In genomic region chr6:166351715-166352285, GRCh38 we compare ENCODE assay signal across 9 cellular contexts. TPM values are rescaled to one million over a fixed set of nuclear protein-coding genes. Genes with fewer than 3 reads are reported as not detected.
DNase-seq lines count a peak whose midpoint lies in the region; ATAC-seq lines count a peak whose summit lies in the region.
"Had no signal": no experiment of that assay in that cellular context is flagged by ENCODE, and none has a peak within 500 bp of the region (broad histone marks: within the 10 kb centered on the region; RNA-seq: fewer than 3 reads in every experiment).

No MANE protein-coding gene starts in this region.

- H3K27ac ChIP-seq in duodenal mucosa (ENCODE audit: low read depth, low read length), result no peak overlapping the region

- H3K9me3 ChIP-seq in duodenal mucosa (ENCODE audit: control insufficient read depth in 1 of 2, low read length in 2 of 2), result no peaks in the 10 kb centered on the region

- peak overlapping the region; percentile 44 to 49 for H3K4me3 ChIP-seq in duodenal mucosa (ENCODE audit: low read depth in 1 of 2, low read length in 2 of 2)

- H3K27me3 ChIP-seq in duodenal mucosa (ENCODE audit: control insufficient read depth in 1 of 2, insufficient read depth in 2 of 2, low read length in 2 of 2), result peaks cover 0 to 3% of the 10 kb centered on the region in 2 donors

- DNase-seq in DMS53 (lab: John Stamatoyannopoulos, UW) (peak; percentile 49), DMS53 treated with DMSO at 0.1 percent for 48 hours (lab: John Stamatoyannopoulos, UW; ENCODE audit: unreplicated experiment) (no peak), NCI-H1436 treated with DMSO at 0.1 percent for 48 hours (lab: John Stamatoyannopoulos, UW) (peak; percentile 93), renal cortical epithelial cell (ENCODE audit: low read depth) (peak; percentile 94), kidney tubule cell (ENCODE audit: low spot score) (no peak)
- no peak for DNase-seq in activated CD8-positive, alpha-beta memory T cell treated with anti-CD3 and anti-CD28 coated beads, Interleukin-2, amount 50 U/mL, for 48 hours

- ATAC-seq in HG02852 (IDR thresholded peaks at IDR 0.05; ENCODE audit: unreplicated experiment), result peak; percentile 100

- H3K9ac ChIP-seq in duodenal mucosa (ENCODE audit: low read depth in 1 of 2, low read length in 2 of 2), result no peak overlapping the region

- H3K4me1 ChIP-seq in duodenal mucosa (ENCODE audit: control insufficient read depth in 1 of 2, insufficient read depth in 2 of 2, low read length in 2 of 2), result no peaks in the 10 kb centered on the region

- no peaks in the 10 kb centered on the region for H3K36me3 ChIP-seq in duodenal mucosa (ENCODE audit: control insufficient read depth in 1 of 2, insufficient read depth in 2 of 2, low read length in 2 of 2)

RNA-seq across cellular contexts. Expression of gene SFT2D1, which starts 9.5 kb away (rescaled TPM):
- 49.9 and 69.3 TPM in 2 replicates for total RNA-seq in renal cortical epithelial cell

RNA-seq across cellular contexts. Expression of gene MPC1, which starts 30.9 kb away (rescaled TPM):
- 12.3 and 18.1 TPM in 2 replicates for total RNA-seq in renal cortical epithelial cell

RNA-seq across cellular contexts. Expression of gene PRR18, which starts 43.6 kb away (rescaled TPM):
- total RNA-seq in renal cortical epithelial cell, result not detected in 2 replicates
- total RNA-seq: T-helper 1 cell treated with Interleukin-12 subunit alpha and Interleukin-12 subunit beta and Interleukin-4 antibody, amounts not matched to agents 30 ng/mL and 1 ng/mL, for 36 hours had no signal

Comparison
In these comparisons a context has a peak if more than half of its experiments do, and no peak if none do; other contexts are left out.
1. DNase-seq: peak in DMS53 (single experiment), NCI-H1436 treated with DMSO at 0.1 percent for 48 hours (single experiment) and renal cortical epithelial cell (single experiment); none in DMS53 treated with DMSO at 0.1 percent for 48 hours (single experiment), kidney tubule cell (single experiment) and activated CD8-positive, alpha-beta memory T cell treated with anti-CD3 and anti-CD28 coated beads, Interleukin-2, amount 50 U/mL, for 48 hours (single experiment).